Comparison of ENCODE assay signal across 16 cellular contexts in the genomic region with DNA sequence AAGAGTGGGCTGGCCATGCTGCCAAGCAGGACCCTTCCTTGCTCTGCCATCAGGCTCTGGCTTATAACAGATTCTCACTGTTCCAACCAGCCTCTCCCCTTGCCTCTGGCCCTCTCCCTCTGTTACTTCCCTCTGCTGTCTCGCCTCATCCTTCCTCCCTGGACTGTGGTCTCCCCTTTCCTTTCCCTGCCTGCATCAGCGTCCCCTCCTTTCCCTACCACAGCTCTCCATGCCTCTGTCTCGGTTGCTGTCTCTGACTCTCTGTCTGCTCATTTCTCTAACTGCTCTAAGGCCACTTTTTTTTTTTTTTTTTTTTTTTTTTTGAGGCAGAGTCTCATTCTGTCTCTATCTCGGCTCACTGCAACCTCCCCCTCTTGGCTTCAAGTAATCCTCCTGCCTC.
"Had no signal": no experiment of that assay in that cellular context is flagged by ENCODE, and none has a peak within 500 bp of the region (broad histone marks: within the 10 kb centered on the region; RNA-seq: fewer than 3 reads in every experiment).

No MANE protein-coding gene starts in this region.

- H3K4me3 ChIP-seq: MG63 had no signal

- H3K27me3 ChIP-seq: MG63 had no signal

- H3K9me3 ChIP-seq: MG63 had no signal

- H3K36me3 ChIP-seq: MG63 had no signal

- DNase-seq: KBM-7, MG63, NCI-H1092, NCI-H1105 treated with DMSO at 0.1 percent for 48 hours, NCI-H1417 treated with DMSO at 0.1 percent for 48 hours, NCI-H146, NCI-H1694 treated with DMSO at 0.1 percent for 48 hours, NCI-H1930, NCI-H2081, NCI-H2107, NCI-H2227 treated with DMSO at 0.1 percent for 48 hours, NCI-H748 treated with DMSO at 0.1 percent for 48 hours, RPMI8226, SHP77 had no signal

- H3K27ac ChIP-seq: HL-60 had no signal

- ATAC-seq: SK-N-SH treated with all-trans-retinoic acid at 6 μM for 48 hours had no signal
